In genomic region chr15:100341662-100342560, GRCh38 we compare ENCODE assay signal across 2 cellular contexts.
A peak's percentile ranks its signal among the peaks of the same experiment; 100 is the strongest.
TF ChIP-seq lines count a peak whose summit lies in the region.

Gene ADAMTS17, minus strand, starts transcription at chr15:100341975. Its CDS starts 76 bp downstream, at chr15:100341899.

TF ChIP-seq in A549, 52 proteins besides CTCF, POLR2A, EP300 and RAD21 (continued from another document and continues in another):
- TF ChIP-seq REST (IDR thresholded peaks at IDR 0.05) (no peak), CEBPB (IDR thresholded peaks at IDR 0.05) (no peak), HEYL (CRISPR knock-in tag; IDR thresholded peaks at IDR 0.05) (no peak), NFE2L2 (conservative IDR thresholded peaks at IDR 0.05; ENCODE audit: low read length) (no peak), MYC (IDR thresholded peaks at IDR 0.05; ENCODE audit: borderline replicate concordance, low read length) (peak; percentile 87), PHF8 (IDR thresholded peaks at IDR 0.05; ENCODE audit: borderline replicate concordance, low read depth) (no peak), SREBF2 (IDR thresholded peaks at IDR 0.05) (no peak), ZNF302 (CRISPR knock-in tag; IDR thresholded peaks at IDR 0.05) (no peak), GATA3 (IDR thresholded peaks at IDR 0.05; ENCODE audit: borderline replicate concordance) (no peak), USF2 (IDR thresholded peaks at IDR 0.05) (peak; percentile 36; the same call in 1 of the 2 replicates), TFCP2L1 (CRISPR knock-in tag; IDR thresholded peaks at IDR 0.05) (no peak), TP53 (CRISPR knock-in tag; IDR thresholded peaks at IDR 0.05) (no peak), CBX2 (IDR thresholded peaks at IDR 0.05; ENCODE audit: borderline replicate concordance, low read depth) (no peak), KDM1A (IDR thresholded peaks at IDR 0.05; ENCODE audit: low read depth) (no peak), KDM5A (IDR thresholded peaks at IDR 0.05) (no peak), NPAS2 (CRISPR knock-in tag; IDR thresholded peaks at IDR 0.05; ENCODE audit: borderline replicate concordance) (no peak), ATOH8 (CRISPR knock-in tag; IDR thresholded peaks at IDR 0.05; ENCODE audit: low read depth) (no peak), FOSB (CRISPR knock-in tag; IDR thresholded peaks at IDR 0.05) (no peak), NR3C1 (IDR thresholded peaks at IDR 0.05) (no peak), FOSL2 (IDR thresholded peaks at IDR 0.05) (no peak), FOSL2 (CRISPR knock-in tag; IDR thresholded peaks at IDR 0.05) (no peak), RNF2 (IDR thresholded peaks at IDR 0.05; ENCODE audit: borderline replicate concordance, low read depth) (peak; percentile 86), HOXA7 (CRISPR knock-in tag; IDR thresholded peaks at IDR 0.05) (no peak), HMGXB4 (CRISPR knock-in tag; IDR thresholded peaks at IDR 0.05; ENCODE audit: borderline replicate concordance) (no peak), ZFP36 (IDR thresholded peaks at IDR 0.05; ENCODE audit: borderline replicate concordance, partially characterized antibody) (no peak), HOXB13 (CRISPR knock-in tag; IDR thresholded peaks at IDR 0.05; ENCODE audit: low read depth) (no peak), ZSCAN20 (CRISPR knock-in tag; IDR thresholded peaks at IDR 0.05) (no peak), HES2 (IDR thresholded peaks at IDR 0.05) (no peak), HOXB5 (CRISPR knock-in tag; IDR thresholded peaks at IDR 0.05) (no peak), RFX5 (IDR thresholded peaks at IDR 0.05) (no peak), PBX3 (IDR thresholded peaks at IDR 0.05) (no peak)

TF ChIP-seq in H1, 55 proteins besides CTCF, POLR2A, EP300 and RAD21 (continued from another document):
- peak in 1 of 2 experiments; percentile 93; a peak in 2 of 4 replicates for TF ChIP-seq SIN3A (conservative IDR thresholded peaks at IDR 0.05 in 1 of 2, IDR thresholded peaks at IDR 0.05 in 1 of 2; ENCODE audit: low read depth in 1 of 2, low read length in 2 of 2)
- TF ChIP-seq CTBP2 (IDR thresholded peaks at IDR 0.05; ENCODE audit: borderline replicate concordance, insufficient read depth, insufficient read length, low read length), result no peak
- no peak for TF ChIP-seq FOSL1 (IDR thresholded peaks at IDR 0.05; ENCODE audit: insufficient read depth, low read depth, low read length)
- TF ChIP-seq GTF2F1 (IDR thresholded peaks at IDR 0.05; ENCODE audit: borderline replicate concordance, low read depth, low read length), result no peak
- no peak for TF ChIP-seq JUN (IDR thresholded peaks at IDR 0.05; ENCODE audit: low read depth, low read length)
- no peak for TF ChIP-seq CBX5 (IDR thresholded peaks at IDR 0.05; ENCODE audit: low read depth, low read length)
- TF ChIP-seq EZH2 (IDR thresholded peaks at IDR 0.05; ENCODE audit: low read depth, low read length, severe bottlenecking), result no peak
- no peak for TF ChIP-seq SRF (IDR thresholded peaks at IDR 0.05; ENCODE audit: low read depth, low read length)
- peak; percentile 81 for TF ChIP-seq CREB1 (IDR thresholded peaks at IDR 0.05)
- peak; percentile 72 for TF ChIP-seq E2F6 (IDR thresholded peaks at IDR 0.05)
- TF ChIP-seq MAX (IDR thresholded peaks at IDR 0.05), result peak; percentile 99
- TF ChIP-seq GABPA (IDR thresholded peaks at IDR 0.05; ENCODE audit: borderline replicate concordance, insufficient read depth, low read length), result peak; percentile 61; the same call in 1 of the 2 replicates
- peak; percentile 80 for TF ChIP-seq SP1 (IDR thresholded peaks at IDR 0.05; ENCODE audit: low read depth, low read length)
- TF ChIP-seq PHF8 (conservative IDR thresholded peaks at IDR 0.05; ENCODE audit: low read depth, low read length), result peak; percentile 58; the same call in 1 of the 2 replicates
- TF ChIP-seq SIRT6 (IDR thresholded peaks at IDR 0.05; ENCODE audit: low read length), result no peak
- TF ChIP-seq EGR1 (IDR thresholded peaks at IDR 0.05; ENCODE audit: borderline replicate concordance, low read depth, low read length), result no peak
- peak; percentile 96 to 98 for TF ChIP-seq HDAC2 (IDR thresholded peaks at IDR 0.05; ENCODE audit: borderline replicate concordance in 1 of 2, low read depth in 2 of 2, low read length in 2 of 2)
- TF ChIP-seq KDM4A (IDR thresholded peaks at IDR 0.05; ENCODE audit: low read depth, low read length, severe bottlenecking), result peak; percentile 75
- TF ChIP-seq BRCA1 (IDR thresholded peaks at IDR 0.05; ENCODE audit: low read depth, low read length), result no peak
- TF ChIP-seq KDM1A (IDR thresholded peaks at IDR 0.05; ENCODE audit: borderline replicate concordance, low read length), result no peak
- TF ChIP-seq SP2 (IDR thresholded peaks at IDR 0.05; ENCODE audit: low read length), result no peak
- TF ChIP-seq USF2 (IDR thresholded peaks at IDR 0.05; ENCODE audit: low read length), result no peak
- TF ChIP-seq RXRA (IDR thresholded peaks at IDR 0.05; ENCODE audit: insufficient read depth, low read depth, low read length), result no peak
- 0 out of 2 replicates have a peak, but pooled peaks have one; percentile 15 for TF ChIP-seq YY1 (IDR thresholded peaks at IDR 0.05; ENCODE audit: low read depth, low read length)
- TF ChIP-seq TCF12 (IDR thresholded peaks at IDR 0.05; ENCODE audit: low read depth, low read length), result no peak
- TF ChIP-seq RNF2 (IDR thresholded peaks at IDR 0.05; ENCODE audit: borderline replicate concordance, low read depth, low read length, missing control alignments, poor library complexity, severe bottlenecking), result no peak
- TF ChIP-seq SP4 (IDR thresholded peaks at IDR 0.05; ENCODE audit: low read length), result no peak
- TF ChIP-seq TEAD4 (IDR thresholded peaks at IDR 0.05; ENCODE audit: low read depth, low read length), result no peak
- no peak for TF ChIP-seq HDAC6 (IDR thresholded peaks at IDR 0.05; ENCODE audit: low read depth, low read length)
- TF ChIP-seq KDM5A (IDR thresholded peaks at IDR 0.05; ENCODE audit: low read length), result no peak
- peak; percentile 62; the same call in 1 of the 2 replicates for TF ChIP-seq CHD2 (IDR thresholded peaks at IDR 0.05; ENCODE audit: low read length)
- TF ChIP-seq ZNF274 (IDR thresholded peaks at IDR 0.05; ENCODE audit: borderline replicate concordance, extremely low read depth, low read length), result no peak
- TF ChIP-seq POLR2AphosphoS5 (IDR thresholded peaks at IDR 0.05; ENCODE audit: low read depth, low read length), result no peak
- TF ChIP-seq SAP30 (IDR thresholded peaks at IDR 0.05; ENCODE audit: insufficient read depth, insufficient replicate concordance, low read length), result no peak
- TF ChIP-seq NANOG (IDR thresholded peaks at IDR 0.05; ENCODE audit: insufficient read depth, low read depth, low read length, poor library complexity, severe bottlenecking), result no peak
- peak; percentile 12 for TF ChIP-seq ASH2L (IDR thresholded peaks at IDR 0.05; ENCODE audit: low read length)
- TF ChIP-seq TAF7 (optimal IDR thresholded peaks at IDR 0.05; ENCODE audit: borderline replicate concordance, low read depth, low read length), result no peak
- TF ChIP-seq BACH1 (IDR thresholded peaks at IDR 0.05; ENCODE audit: low read length), result peak; percentile 97
- no peak for TF ChIP-seq JUND (IDR thresholded peaks at IDR 0.05; ENCODE audit: low read length)
- TF ChIP-seq RFX5 (IDR thresholded peaks at IDR 0.05; ENCODE audit: borderline replicate concordance, low read depth, low read length), result no peak
- TF ChIP-seq POU5F1 (IDR thresholded peaks at IDR 0.05; ENCODE audit: low read depth, low read length), result no peak
- no peak for TF ChIP-seq CHD1 (IDR thresholded peaks at IDR 0.05; ENCODE audit: low read depth, low read length)
- TF ChIP-seq TBP (IDR thresholded peaks at IDR 0.05; ENCODE audit: low read depth, low read length), result peak; percentile 61; the same call in 1 of the 2 replicates
- TF ChIP-seq BCL11A (IDR thresholded peaks at IDR 0.05; ENCODE audit: low read depth in 2 of 2, low read length in 2 of 2), result no peak
- no peak for TF ChIP-seq CBX8 (IDR thresholded peaks at IDR 0.05; ENCODE audit: borderline replicate concordance, low read depth, low read length)
- TF ChIP-seq RBBP5 (IDR thresholded peaks at IDR 0.05; ENCODE audit: borderline replicate concordance, low read depth, low read length), result no peak
- no peak for TF ChIP-seq ATF3 (IDR thresholded peaks at IDR 0.05; ENCODE audit: insufficient read depth, low read depth, low read length)
- TF ChIP-seq MAFK (IDR thresholded peaks at IDR 0.05; ENCODE audit: low read depth, low read length), result 0 out of 2 replicates have a peak, but pooled peaks have one; percentile 13
- TF ChIP-seq CHD7 (IDR thresholded peaks at IDR 0.05; ENCODE audit: insufficient replicate concordance, low read length), result no peak
- peak; percentile 38; the same call in 1 of the 2 replicates for TF ChIP-seq SUZ12 (IDR thresholded peaks at IDR 0.05; ENCODE audit: low read length)
